ENCODE assay signal across 9 cellular contexts in the genomic region with DNA sequence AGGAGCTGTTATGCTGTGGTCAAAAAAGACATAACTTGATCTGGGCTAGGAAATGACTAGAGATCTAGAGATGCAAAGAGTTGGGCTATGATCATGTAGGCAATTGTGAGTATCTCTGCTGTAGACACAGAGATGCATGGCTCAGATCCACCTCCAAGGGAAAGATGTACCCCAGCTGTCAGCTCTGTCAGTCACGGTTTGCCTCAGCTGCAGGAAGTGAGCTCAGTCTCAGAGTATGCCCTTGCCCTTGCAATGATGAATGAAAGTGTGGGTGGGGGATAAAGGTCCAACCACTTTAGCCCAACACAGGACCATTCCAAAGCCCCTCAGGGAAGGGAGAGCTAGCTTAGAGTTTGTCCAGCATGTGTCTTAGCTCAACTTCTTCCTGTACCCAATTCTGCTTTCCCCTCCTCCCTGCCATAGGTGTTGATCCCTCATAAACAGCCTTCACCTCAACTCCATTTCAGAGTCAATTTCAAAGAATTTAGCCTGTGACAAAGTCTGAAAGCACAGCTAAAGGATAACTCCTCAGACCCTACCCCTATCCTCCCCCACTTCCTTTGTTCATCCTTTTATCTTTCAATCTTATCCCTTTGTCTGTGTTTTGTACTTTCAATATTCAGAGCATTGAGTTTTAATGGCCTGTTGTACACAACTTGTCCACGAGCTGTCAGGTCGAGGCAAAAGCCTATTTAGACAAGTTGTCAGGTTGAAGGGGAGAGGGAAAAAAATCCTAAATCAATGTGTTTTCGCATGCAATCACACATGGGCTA.
DNase-seq lines count a peak whose midpoint lies in the region; ATAC-seq and TF ChIP-seq lines count a peak whose summit lies in the region.
"Had no signal": no experiment of that assay in that cellular context is flagged by ENCODE, and none has a peak within 500 bp of the region (broad histone marks: within the 10 kb centered on the region; RNA-seq: fewer than 3 reads in every experiment).

No MANE protein-coding gene starts in this region.

- peaks cover 5% of the 10 kb centered on the region for H3K4me1 ChIP-seq in CD8-positive, alpha-beta T cell (ENCODE audit: insufficient read depth, low read length)

- H3K4me3 Mint-ChIP-seq in stimulated activated memory B cell treated with anti-CD40 and anti-IgM and Interleukin-4, amounts not matched to agents 10 μg/mL and 1 μg/mL and 100 μg/mL, for 72 hours, result no peak overlapping the region
- H3K4me3 Mint-ChIP-seq in CD8-positive, alpha-beta T cell, result no peak overlapping the region
- H3K4me3 Mint-ChIP-seq: CD14-positive monocyte had no signal

- no peaks in the 10 kb centered on the region for H3K9me3 ChIP-seq in CD8-positive, alpha-beta T cell (ENCODE audit: low read length)

- H3K27ac ChIP-seq in CD8-positive, alpha-beta T cell (ENCODE audit: low read depth, low read length), result no peak overlapping the region

- no peaks in the 10 kb centered on the region for H3K27me3 ChIP-seq in CD8-positive, alpha-beta T cell (ENCODE audit: insufficient read depth, low read length)

- no peak overlapping the region for H3K27ac Mint-ChIP-seq in activated naive CD4-positive, alpha-beta T cell treated with anti-CD3 and anti-CD28 coated beads, Interleukin-2, amount 50 U/mL, for 72 hours
- no peak overlapping the region for H3K27ac Mint-ChIP-seq in stimulated activated memory B cell treated with anti-CD40 and anti-IgM and Interleukin-4, amounts not matched to agents 10 μg/mL and 1 μg/mL and 100 μg/mL, for 72 hours
- H3K27ac Mint-ChIP-seq in CD8-positive, alpha-beta T cell, result no peak overlapping the region
- H3K27ac Mint-ChIP-seq: CD14-positive monocyte had no signal

- H3K36me3 Mint-ChIP-seq in activated naive CD4-positive, alpha-beta T cell treated with anti-CD3 and anti-CD28 coated beads, Interleukin-2, amount 50 U/mL, for 72 hours, result no peaks in the 10 kb centered on the region
- H3K36me3 Mint-ChIP-seq in stimulated activated memory B cell treated with anti-CD40 and anti-IgM and Interleukin-4, amounts not matched to agents 10 μg/mL and 1 μg/mL and 100 μg/mL, for 72 hours, result no peaks in the 10 kb centered on the region
- no peaks in the 10 kb centered on the region for H3K36me3 Mint-ChIP-seq in CD8-positive, alpha-beta T cell
- H3K36me3 Mint-ChIP-seq: CD14-positive monocyte had no signal

- H3K36me3 ChIP-seq in CD8-positive, alpha-beta T cell (ENCODE audit: insufficient read depth, low read length), result no peaks in the 10 kb centered on the region

- TF ChIP-seq CTCF in CD8-positive, alpha-beta T cell (IDR thresholded peaks at IDR 0.05), result no peak

- H3K4me1 Mint-ChIP-seq in stimulated activated memory B cell treated with anti-CD40 and anti-IgM and Interleukin-4, amounts not matched to agents 10 μg/mL and 1 μg/mL and 100 μg/mL, for 72 hours, result peaks cover 7% of the 10 kb centered on the region
- peaks cover 9% of the 10 kb centered on the region for H3K4me1 Mint-ChIP-seq in CD8-positive, alpha-beta T cell (ENCODE audit: low read depth)

- peak in 1 of 2 donors; percentile 1 for DNase-seq in activated naive CD4-positive, alpha-beta T cell treated with anti-CD3 and anti-CD28 coated beads, Interleukin-2, amount 50 U/mL, for 72 hours (ENCODE audit: low spot score in 2 of 2)
- DNase-seq in activated naive CD4-positive, alpha-beta T cell (lab: John Stamatoyannopoulos, UW), result no peak
- peak; percentile 9 for DNase-seq in RKO (ENCODE audit: low spot score)
- no peak for DNase-seq in iPS-NIHi11 (ENCODE audit: low spot score)
- DNase-seq in NCI-H82 (lab: John Stamatoyannopoulos, UW), result no peak
- no peak for DNase-seq in CD8-positive, alpha-beta T cell

- peak; percentile 79 to 95 for ATAC-seq in activated naive CD4-positive, alpha-beta T cell treated with anti-CD3 and anti-CD28 coated beads, Interleukin-2, amount 50 U/mL, for 72 hours
- peak; percentile 98 for ATAC-seq in HG02678 (IDR thresholded peaks at IDR 0.05; ENCODE audit: unreplicated experiment)
- peak; percentile 65 for ATAC-seq in stimulated activated memory B cell treated with anti-CD40 and anti-IgM and Interleukin-4, amounts not matched to agents 10 μg/mL and 1 μg/mL and 100 μg/mL, for 72 hours
- no peak for ATAC-seq in CD8-positive, alpha-beta T cell

- H3K9me3 Mint-ChIP-seq in activated naive CD4-positive, alpha-beta T cell treated with anti-CD3 and anti-CD28 coated beads, Interleukin-2, amount 50 U/mL, for 72 hours, result no peaks in the 10 kb centered on the region
- no peaks in the 10 kb centered on the region for H3K9me3 Mint-ChIP-seq in stimulated activated memory B cell treated with anti-CD40 and anti-IgM and Interleukin-4, amounts not matched to agents 10 μg/mL and 1 μg/mL and 100 μg/mL, for 72 hours
- H3K9me3 Mint-ChIP-seq in CD8-positive, alpha-beta T cell, result no peaks in the 10 kb centered on the region

- CTCF ChIA-PET in CD8-positive, alpha-beta T cell (lab: Charles Lee), result no interaction called here

- POLR2A ChIA-PET in CD8-positive, alpha-beta T cell (lab: Charles Lee), result interaction anchor here (0.8 kb wide), 1 partner anchor 13 kb away, joined by 3 read pairs; no protein-coding TSS in a partner anchor

- no peaks in the 10 kb centered on the region for H3K27me3 Mint-ChIP-seq in stimulated activated memory B cell treated with anti-CD40 and anti-IgM and Interleukin-4, amounts not matched to agents 10 μg/mL and 1 μg/mL and 100 μg/mL, for 72 hours
- no peaks in the 10 kb centered on the region for H3K27me3 Mint-ChIP-seq in CD8-positive, alpha-beta T cell (ENCODE audit: low read depth)

- intact Hi-C loops in CD8-positive, alpha-beta T cell (cut with DNase I, micrococcal nuclease), result loop anchor here in 1 of 2 experiments (10.0 kb wide), 1 partner anchor 87 kb away; a partner anchor contains a TSS

- no peak overlapping the region for H3K4me3 ChIP-seq in CD8-positive, alpha-beta T cell (ENCODE audit: low read depth, low read length)
